Comparison of ENCODE assay signal across 23 cellular contexts in the genomic region with DNA sequence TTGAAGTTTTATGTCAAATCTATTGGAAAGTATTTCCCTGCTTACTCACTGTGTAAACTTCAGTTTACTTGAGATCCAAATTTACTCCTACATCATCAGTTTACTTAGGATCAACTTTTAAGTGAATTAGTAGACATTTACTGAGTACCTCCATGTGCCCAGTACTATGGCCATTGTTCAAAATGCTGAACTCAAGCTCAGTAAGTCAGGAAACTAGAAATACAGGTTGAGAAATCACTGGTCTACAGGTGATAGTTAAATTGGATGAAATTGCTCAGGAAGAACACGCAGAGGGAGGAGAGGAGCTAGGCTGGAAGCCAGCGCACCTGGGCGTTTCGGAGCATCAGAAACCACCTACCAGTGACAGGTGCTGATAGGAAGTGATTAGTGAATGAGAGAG. TPM values are rescaled to one million over a fixed set of nuclear protein-coding genes. Genes with fewer than 3 reads are reported as not detected.
"Had no signal": no experiment of that assay in that cellular context is flagged by ENCODE, and none has a peak within 500 bp of the region (broad histone marks: within the 10 kb centered on the region; RNA-seq: fewer than 3 reads in every experiment).

No MANE protein-coding gene starts in this region.

- DNase-seq: activated CD4-positive, alpha-beta T cell treated with anti-CD3 and anti-CD28 coated beads for 48 hours; activated CD4-positive, CD25-positive, alpha-beta regulatory T cell treated with anti-CD3 and anti-CD28 coated beads, Interleukin-2, amount 50 U/mL, for 72 hours; activated CD8-positive, alpha-beta memory T cell treated with anti-CD3 and anti-CD28 coated beads, Interleukin-2, amount 50 U/mL, for 48 hours; activated naive CD4-positive, alpha-beta T cell treated with anti-CD3 and anti-CD28 coated beads, Interleukin-2, amount 50 U/mL, for 16 hours; activated naive CD8-positive, alpha-beta T cell treated with anti-CD3 and anti-CD28 coated beads, Interleukin-2, amount 10 ng/mL, durations not matched to agents 7 days and 5 days; adrenal gland; anterior cingulate cortex; central memory CD4-positive, alpha-beta T cell; NCI-H1048; NCI-H146; NCI-H187 treated with DMSO at 0.1 percent for 48 hours; NCI-H2081 treated with DMSO at 0.1 percent for 48 hours; NCI-H446; NCI-H524; PC-9; SIG-M5; T-helper 17 cell; T-helper 9 cell had no signal

- H3K4me3 ChIP-seq: adrenal gland, coronary artery, PC-9 had no signal

- H3K36me3 ChIP-seq: adrenal gland had no signal

- ATAC-seq: activated CD8-positive, alpha-beta T cell treated with anti-CD3 and anti-CD28 coated beads, Interleukin-2, amount 10 ng/mL, durations not matched to agents 7 days and 5 days; T-helper 17 cell had no signal

RNA-seq across cellular contexts. Expression of a gene that starts 25.5 kb away (rescaled TPM):
- total RNA-seq: activated CD8-positive, alpha-beta T cell treated with anti-CD3 and anti-CD28 coated beads, Interleukin-2, amount 10 ng/mL, durations not matched to agents 7 days and 5 days; activated naive CD8-positive, alpha-beta T cell treated with anti-CD3 and anti-CD28 coated beads, Interleukin-2, amount 10 ng/mL, durations not matched to agents 7 days and 5 days; adrenal gland; chondrocyte; LHCN-M2; PC-9; T-helper 17 cell; WTC11 had no signal
